8 cellular contexts compared by ENCODE assay signal in the genomic region with DNA sequence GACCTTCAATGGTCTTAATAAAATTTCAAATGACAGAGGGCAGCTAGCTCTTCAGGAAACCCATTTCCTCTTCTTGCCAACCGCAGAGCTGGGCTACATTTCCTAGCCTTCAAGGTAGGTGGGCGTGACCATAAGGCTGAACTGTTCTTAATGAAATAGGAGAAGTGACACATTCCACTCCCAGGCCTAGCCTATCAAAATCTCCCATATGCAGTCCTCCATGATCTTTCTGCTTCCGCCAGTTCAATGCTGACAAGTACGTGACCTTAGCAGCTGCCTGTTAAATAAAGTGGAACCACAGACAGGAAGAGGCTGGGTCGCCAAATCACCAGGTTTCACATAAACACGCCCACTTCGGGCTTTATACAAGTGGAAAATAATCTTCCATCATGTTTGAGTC. TPM values are rescaled to one million over a fixed set of nuclear protein-coding genes. Genes with fewer than 3 reads are reported as not detected.
DNase-seq lines count a peak whose midpoint lies in the region; ATAC-seq and TF ChIP-seq lines count a peak whose summit lies in the region.

No MANE protein-coding gene starts in this region.

- DNase-seq in GM10248 (ENCODE audit: extremely low spot score) (peak; percentile 28), GM23338 (ENCODE audit: low spot score) (peak; percentile 64), NB4 (ENCODE audit: low read depth) (peak; percentile 95), NCI-H146 treated with DMSO at 0.1 percent for 48 hours (lab: John Stamatoyannopoulos, UW; ENCODE audit: unreplicated experiment) (no peak), mesothelial cell of epicardium (ENCODE audit: low spot score in 2 of 2, unreplicated experiment in 2 of 2) (no peak), tibial artery (no peak)
- DNase-seq in activated T-cell treated with anti-CD3 and anti-CD28 coated beads, Interleukin-2, amount 50 U/mL, for 24 hours = peak; percentile 58
- peak; percentile 67 for DNase-seq in stimulated activated CD4-positive, alpha-beta T cell treated with anti-CD3 and anti-CD28 coated beads, Interleukin-2, amount 100 ng/mL, for 4 hours (ENCODE audit: low read depth)

- no peak overlapping the region for H3K4me3 Mint-ChIP-seq in GM23338
- peak overlapping the region; percentile 32 for H3K4me3 Mint-ChIP-seq in activated T-cell treated with anti-CD3 and anti-CD28 coated beads, Interleukin-2, amount 50 U/mL, for 24 hours
- H3K4me3 Mint-ChIP-seq in mesothelial cell of epicardium = no peak overlapping the region

- peaks cover 9% of the 10 kb centered on the region for H4K20me1 ChIP-seq in GM23338 (replicated peaks; ENCODE audit: insufficient read depth)

- no peaks in the 10 kb centered on the region for H3K9me2 ChIP-seq in GM23338 (ENCODE audit: insufficient read depth)

- no peak for TF ChIP-seq CTCF in GM10248 (IDR thresholded peaks at IDR 0.05; ENCODE audit: control extremely low read depth, extremely low read depth, low read depth, missing control alignments)
- TF ChIP-seq CTCF in GM23338 (conservative IDR thresholded peaks at IDR 0.05; ENCODE audit: low read depth in 2 of 2) = no peak
- no peak for TF ChIP-seq CTCF in NB4 (IDR thresholded peaks at IDR 0.05; ENCODE audit: low read depth, low read length)
- no peak for TF ChIP-seq CTCF in mesothelial cell of epicardium (IDR thresholded peaks at IDR 0.05; ENCODE audit: unreplicated experiment)
- no peak for TF ChIP-seq CTCF in tibial artery (IDR thresholded peaks at IDR 0.05)

- H2AFZ ChIP-seq in GM23338 = no peak overlapping the region

- POLR2A ChIA-PET in GM10248 (lab: Yijun Ruan, JAX) = no interaction called here

- H3K36me3 Mint-ChIP-seq in GM23338 (ENCODE audit: low read depth) (no peaks in the 10 kb centered on the region; the same call in 1 of the 3 replicates), mesothelial cell of epicardium (no peaks in the 10 kb centered on the region)
- H3K36me3 Mint-ChIP-seq in activated T-cell treated with anti-CD3 and anti-CD28 coated beads, Interleukin-2, amount 50 U/mL, for 24 hours (ENCODE audit: low read depth) = peaks cover 14% of the 10 kb centered on the region

- H3K27me3 ChIP-seq in GM23338 (ENCODE audit: insufficient read depth) (peaks cover 7% of the 10 kb centered on the region; the same call in 1 of the 2 replicates), tibial artery (no peaks in the 10 kb centered on the region)

- H3K27ac ChIP-seq in GM23338 (ENCODE audit: low read depth) (no peak overlapping the region), tibial artery (no peak overlapping the region)

- intact Hi-C loops in tibial artery (cut with DNase I; ENCODE audit: low total_unique reads) = no loop called here

- peaks cover 54% of the 10 kb centered on the region for H3K4me1 ChIP-seq in GM23338 (ENCODE audit: insufficient read depth)
- H3K4me1 ChIP-seq in tibial artery = no peaks in the 10 kb centered on the region

- H3K27ac Mint-ChIP-seq in GM23338 (no peak overlapping the region), mesothelial cell of epicardium (no peak overlapping the region)
- peak overlapping the region; percentile 96 for H3K27ac Mint-ChIP-seq in activated T-cell treated with anti-CD3 and anti-CD28 coated beads, Interleukin-2, amount 50 U/mL, for 24 hours

- H3K4me1 Mint-ChIP-seq in GM23338 = peaks cover 53% of the 10 kb centered on the region
- peaks cover 82% of the 10 kb centered on the region for H3K4me1 Mint-ChIP-seq in activated T-cell treated with anti-CD3 and anti-CD28 coated beads, Interleukin-2, amount 50 U/mL, for 24 hours (ENCODE audit: low read depth)
- no peaks in the 10 kb centered on the region for H3K4me1 Mint-ChIP-seq in mesothelial cell of epicardium

- peak; percentile 11 for TF ChIP-seq POLR2A in NB4 (IDR thresholded peaks at IDR 0.05; ENCODE audit: extremely low read depth, insufficient read length)

- H3K79me2 ChIP-seq in GM23338 (replicated peaks; ENCODE audit: insufficient read depth) = peaks cover 54% of the 10 kb centered on the region

- no peak overlapping the region for H3K4me3 ChIP-seq in GM23338
- peak overlapping the region; percentile 32 for H3K4me3 ChIP-seq in NB4 (ENCODE audit: low read depth, low read length)
- no peak overlapping the region for H3K4me3 ChIP-seq in tibial artery

- no peaks in the 10 kb centered on the region for H3K9me3 ChIP-seq in tibial artery

- H3F3A ChIP-seq in GM23338 (replicated peaks; ENCODE audit: low read depth) = no peaks in the 10 kb centered on the region

- H3K9me3 Mint-ChIP-seq in GM23338 (no peaks in the 10 kb centered on the region), mesothelial cell of epicardium (no peaks in the 10 kb centered on the region)
- H3K9me3 Mint-ChIP-seq in activated T-cell treated with anti-CD3 and anti-CD28 coated beads, Interleukin-2, amount 50 U/mL, for 24 hours = peaks cover 19% of the 10 kb centered on the region

- H3K27me3 Mint-ChIP-seq in GM23338 (ENCODE audit: insufficient read depth, low read depth, poor library complexity) (peaks cover 5% of the 10 kb centered on the region), mesothelial cell of epicardium (ENCODE audit: low read depth) (no peaks in the 10 kb centered on the region)
- no peaks in the 10 kb centered on the region for H3K27me3 Mint-ChIP-seq in activated T-cell treated with anti-CD3 and anti-CD28 coated beads, Interleukin-2, amount 50 U/mL, for 24 hours

- ATAC-seq in GM23338 = peak; percentile 41

- CTCF ChIA-PET in GM10248 (lab: Yijun Ruan, JAX) = no interaction called here

- H3K36me3 ChIP-seq in GM23338 (ENCODE audit: insufficient read depth) (no peaks in the 10 kb centered on the region), tibial artery (no peaks in the 10 kb centered on the region)

- H3K4me2 ChIP-seq in GM23338 = peak overlapping the region; percentile 55

TF ChIP-seq in GM23338, 12 proteins besides CTCF, POLR2A, EP300 and RAD21 (continues in another document):
- TF ChIP-seq EZH2phosphoT487 (IDR thresholded peaks at IDR 0.05; ENCODE audit: unreplicated experiment) (no peak), JUNB (IDR thresholded peaks at IDR 0.05; ENCODE audit: unreplicated experiment) (no peak)
- TF ChIP-seq, protein P1, sequence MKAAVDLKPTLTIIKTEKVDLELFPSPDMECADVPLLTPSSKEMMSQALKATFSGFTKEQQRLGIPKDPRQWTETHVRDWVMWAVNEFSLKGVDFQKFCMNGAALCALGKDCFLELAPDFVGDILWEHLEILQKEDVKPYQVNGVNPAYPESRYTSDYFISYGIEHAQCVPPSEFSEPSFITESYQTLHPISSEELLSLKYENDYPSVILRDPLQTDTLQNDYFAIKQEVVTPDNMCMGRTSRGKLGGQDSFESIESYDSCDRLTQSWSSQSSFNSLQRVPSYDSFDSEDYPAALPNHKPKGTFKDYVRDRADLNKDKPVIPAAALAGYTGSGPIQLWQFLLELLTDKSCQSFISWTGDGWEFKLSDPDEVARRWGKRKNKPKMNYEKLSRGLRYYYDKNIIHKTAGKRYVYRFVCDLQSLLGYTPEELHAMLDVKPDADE (IDR thresholded peaks at IDR 0.05) = no peak
- TF ChIP-seq, protein P2, sequence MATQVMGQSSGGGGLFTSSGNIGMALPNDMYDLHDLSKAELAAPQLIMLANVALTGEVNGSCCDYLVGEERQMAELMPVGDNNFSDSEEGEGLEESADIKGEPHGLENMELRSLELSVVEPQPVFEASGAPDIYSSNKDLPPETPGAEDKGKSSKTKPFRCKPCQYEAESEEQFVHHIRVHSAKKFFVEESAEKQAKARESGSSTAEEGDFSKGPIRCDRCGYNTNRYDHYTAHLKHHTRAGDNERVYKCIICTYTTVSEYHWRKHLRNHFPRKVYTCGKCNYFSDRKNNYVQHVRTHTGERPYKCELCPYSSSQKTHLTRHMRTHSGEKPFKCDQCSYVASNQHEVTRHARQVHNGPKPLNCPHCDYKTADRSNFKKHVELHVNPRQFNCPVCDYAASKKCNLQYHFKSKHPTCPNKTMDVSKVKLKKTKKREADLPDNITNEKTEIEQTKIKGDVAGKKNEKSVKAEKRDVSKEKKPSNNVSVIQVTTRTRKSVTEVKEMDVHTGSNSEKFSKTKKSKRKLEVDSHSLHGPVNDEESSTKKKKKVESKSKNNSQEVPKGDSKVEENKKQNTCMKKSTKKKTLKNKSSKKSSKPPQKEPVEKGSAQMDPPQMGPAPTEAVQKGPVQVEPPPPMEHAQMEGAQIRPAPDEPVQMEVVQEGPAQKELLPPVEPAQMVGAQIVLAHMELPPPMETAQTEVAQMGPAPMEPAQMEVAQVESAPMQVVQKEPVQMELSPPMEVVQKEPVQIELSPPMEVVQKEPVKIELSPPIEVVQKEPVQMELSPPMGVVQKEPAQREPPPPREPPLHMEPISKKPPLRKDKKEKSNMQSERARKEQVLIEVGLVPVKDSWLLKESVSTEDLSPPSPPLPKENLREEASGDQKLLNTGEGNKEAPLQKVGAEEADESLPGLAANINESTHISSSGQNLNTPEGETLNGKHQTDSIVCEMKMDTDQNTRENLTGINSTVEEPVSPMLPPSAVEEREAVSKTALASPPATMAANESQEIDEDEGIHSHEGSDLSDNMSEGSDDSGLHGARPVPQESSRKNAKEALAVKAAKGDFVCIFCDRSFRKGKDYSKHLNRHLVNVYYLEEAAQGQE (IDR thresholded peaks at IDR 0.05; ENCODE audit: unreplicated experiment) = no peak

RNA-seq across cellular contexts. Expression of a gene that starts 13.2 kb away (rescaled TPM):
- 38.6 and 43.7 TPM in 2 replicates for total RNA-seq in GM23338 (2014; rRNA removed; shearing (Covaris generic))
- 44.2 and 46.2 TPM in 2 replicates for polyA plus RNA-seq in GM23338 (2016; fragmentation: Nextera tagmentation; extraction: Ambion mirVana)
- total RNA-seq in mesothelial cell of epicardium = 45.9 to 49.9 TPM (median 48.6 TPM) in 3 replicates

Comparison
In these comparisons a context has a peak if more than half of its experiments do, and no peak if none do; other contexts are left out.
1. DNase-seq: peak in GM10248 (single experiment), GM23338 (single experiment), NB4 (single experiment), activated T-cell treated with anti-CD3 and anti-CD28 coated beads, Interleukin-2, amount 50 U/mL, for 24 hours (single experiment) and stimulated activated CD4-positive, alpha-beta T cell treated with anti-CD3 and anti-CD28 coated beads, Interleukin-2, amount 100 ng/mL, for 4 hours (single experiment); none in NCI-H146 treated with DMSO at 0.1 percent for 48 hours (single experiment), mesothelial cell of epicardium (0 of 2) and tibial artery (0 of 2).